In the genomic region with DNA sequence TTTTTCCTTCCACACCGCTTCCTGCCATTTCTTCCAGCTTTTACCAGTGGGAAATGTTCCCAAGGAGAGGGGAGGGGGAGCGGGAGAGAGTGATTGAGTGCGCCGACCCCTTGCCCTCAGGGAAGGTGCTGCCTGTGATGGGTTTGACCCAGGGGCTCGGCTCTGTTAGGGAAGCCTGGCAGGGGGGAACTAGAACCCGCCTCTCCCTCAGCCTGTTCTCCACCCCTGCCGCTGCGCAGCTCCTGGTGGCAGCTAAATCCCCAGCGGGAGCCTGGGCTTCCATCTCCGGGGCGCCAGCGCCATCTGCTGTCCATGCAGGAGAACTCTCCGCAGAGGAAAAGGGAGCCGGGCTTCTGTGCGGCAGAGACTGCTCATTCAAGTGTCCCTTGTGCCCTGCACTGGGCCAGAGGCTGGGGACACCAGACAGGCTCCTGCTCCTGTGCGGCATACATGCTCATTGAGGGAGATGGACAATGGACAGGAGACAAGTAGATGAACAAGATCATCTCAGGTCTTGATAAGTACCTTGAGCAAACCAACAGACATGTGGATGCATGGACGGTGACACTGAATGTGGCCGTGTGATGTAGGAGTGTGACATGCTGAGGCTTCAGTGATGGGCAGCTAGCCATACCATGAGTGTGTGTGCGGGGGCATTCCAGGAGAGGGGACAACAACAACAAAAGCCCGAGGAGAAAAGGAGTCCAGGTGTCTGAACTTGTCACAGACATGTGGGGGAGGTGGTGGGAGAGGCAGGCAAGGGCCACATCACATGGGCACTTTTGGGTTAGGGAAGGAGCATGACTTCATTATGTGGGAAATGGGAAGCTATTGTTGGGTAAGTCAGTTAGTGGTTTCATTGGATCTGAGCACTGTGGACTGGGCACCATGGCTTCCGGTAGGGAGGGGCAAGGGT, we compare ENCODE assay signal across 8 cellular contexts. TPM values are rescaled to one million over a fixed set of nuclear protein-coding genes. Genes with fewer than 3 reads are reported as not detected.
DNase-seq lines count a peak whose midpoint lies in the region; ATAC-seq and TF ChIP-seq lines count a peak whose summit lies in the region.

No MANE protein-coding gene starts in this region.

- H3K4me3 ChIP-seq in BJ (ENCODE audit: low read depth, low read length), result peak overlapping the region; percentile 11; the same call in 1 of the 2 replicates

- DNase-seq in BJ (ENCODE audit: low read depth), result no peak
- peak; percentile 93 for DNase-seq in NCI-H510A treated with DMSO at 0.1 percent for 48 hours (lab: John Stamatoyannopoulos, UW)
- peak; percentile 93 for DNase-seq in activated CD4-positive, alpha-beta T cell treated with anti-CD3 and anti-CD28 coated beads for 36 hours
- peak; percentile 90 for DNase-seq in cerebellum (ENCODE audit: low spot score)
- peak; percentile 94 for DNase-seq in left kidney (ENCODE audit: low read depth, low spot score)
- DNase-seq in stimulated activated CD4-positive, alpha-beta T cell treated with anti-CD3 and anti-CD28 coated beads, Interleukin-4, amount 100 ng/mL, for 1 hour, result peak; percentile 89

- H3K4me1 Mint-ChIP-seq in activated CD4-positive, alpha-beta T cell treated with anti-CD3 and anti-CD28 coated beads for 36 hours, result no peaks in the 10 kb centered on the region

- no peak overlapping the region for H3K27ac Mint-ChIP-seq in activated CD4-positive, alpha-beta T cell treated with anti-CD3 and anti-CD28 coated beads for 36 hours

- ATAC-seq in GM19043 (IDR thresholded peaks at IDR 0.05; ENCODE audit: low read depth, unreplicated experiment) (peak; percentile 97), HG03342 (IDR thresholded peaks at IDR 0.05; ENCODE audit: unreplicated experiment) (peak; percentile 88)
- ATAC-seq in activated CD4-positive, alpha-beta T cell treated with anti-CD3 and anti-CD28 coated beads for 36 hours, result peak; percentile 97

- TF ChIP-seq CTCF in BJ (IDR thresholded peaks at IDR 0.05; ENCODE audit: insufficient read depth, low read depth, low read length), result peak; percentile 96

- POLR2A ChIA-PET in BJ (lab: Charles Lee), result interaction anchor here (1.0 kb wide), 1 partner anchor 131 kb away, joined by 3 read pairs; no protein-coding TSS in a partner anchor
- POLR2A ChIA-PET in activated CD4-positive, alpha-beta T cell treated with anti-CD3 and anti-CD28 coated beads for 36 hours (lab: Charles Lee), result interaction anchor here (1.0 kb wide), 1 partner anchor 21 kb away, joined by 4 read pairs; no protein-coding TSS in a partner anchor

- no peak overlapping the region for H3K4me3 Mint-ChIP-seq in activated CD4-positive, alpha-beta T cell treated with anti-CD3 and anti-CD28 coated beads for 36 hours

- CTCF ChIA-PET in BJ (lab: Yijun Ruan, JAX), result interaction anchor here (0.6 to 42.0 kb wide), 59 partner anchors 2 to 500 kb away, joined by 3 to 872 read pairs (median 4); partner anchors contain the start of genes ASIC4, CHPF, DNAJB2 and DNPEP
- CTCF ChIA-PET in activated CD4-positive, alpha-beta T cell treated with anti-CD3 and anti-CD28 coated beads for 36 hours (lab: Charles Lee), result interaction anchor here (0.6 to 8.0 kb wide), 47 partner anchors 8 to 366 kb away, joined by 3 to 128 read pairs (median 4); partner anchors contain the start of genes ASIC4, CHPF, GMPPA and STK11IP

- intact Hi-C loops in activated CD4-positive, alpha-beta T cell treated with anti-CD3 and anti-CD28 coated beads for 36 hours (cut with DNase I, micrococcal nuclease), result loop anchor here (1.0 to 5.0 kb wide), 5 partner anchors 35 to 127 kb away; no protein-coding TSS in a partner anchor

- H3K9me3 Mint-ChIP-seq in activated CD4-positive, alpha-beta T cell treated with anti-CD3 and anti-CD28 coated beads for 36 hours (ENCODE audit: low read depth), result no peaks in the 10 kb centered on the region

- no peaks in the 10 kb centered on the region for H3K36me3 ChIP-seq in BJ (ENCODE audit: control insufficient read depth, insufficient read depth, low read length)

- no peaks in the 10 kb centered on the region for H3K36me3 Mint-ChIP-seq in activated CD4-positive, alpha-beta T cell treated with anti-CD3 and anti-CD28 coated beads for 36 hours (ENCODE audit: low read depth)

- peaks cover 49% of the 10 kb centered on the region for H3K27me3 Mint-ChIP-seq in activated CD4-positive, alpha-beta T cell treated with anti-CD3 and anti-CD28 coated beads for 36 hours

- peaks cover 13% of the 10 kb centered on the region for H3K27me3 ChIP-seq in BJ (ENCODE audit: control insufficient read depth, insufficient read depth, low read length)

RNA-seq across cellular contexts. Expression of gene CHPF, which starts 13.3 kb away (rescaled TPM):
- 65.0 and 119 TPM in 2 replicates for polyA plus RNA-seq in BJ (2011; rRNA removed)
- polyA minus RNA-seq in BJ (2011; rRNA and poly(A)+ RNA removed), result 19.2 and 21.0 TPM in 2 replicates
- total RNA-seq in activated CD4-positive, alpha-beta T cell treated with anti-CD3 and anti-CD28 coated beads for 36 hours, result 10 to 100 TPM; 14.1 to 17.1 TPM
- 21.4 TPM for total RNA-seq in cerebellum

RNA-seq across cellular contexts. Expression of gene TMEM198, which starts 13.5 kb away (rescaled TPM):
- polyA plus RNA-seq in BJ (2011; rRNA removed), result 2.5 and 4.0 TPM in 2 replicates
- 1.2 and 1.9 TPM in 2 replicates for polyA minus RNA-seq in BJ (2011; rRNA and poly(A)+ RNA removed)
- total RNA-seq in activated CD4-positive, alpha-beta T cell treated with anti-CD3 and anti-CD28 coated beads for 36 hours, result 1 to 10 TPM; 2.4 to 2.7 TPM
- total RNA-seq in cerebellum, result 13.0 TPM

RNA-seq across cellular contexts. Expression of gene ASIC4, which starts 16.0 kb away (rescaled TPM):
- polyA plus RNA-seq in BJ (2011; rRNA removed), result 0.04 and 0.09 TPM in 2 replicates
- polyA minus RNA-seq in BJ (2011; rRNA and poly(A)+ RNA removed), result 0.09 TPM in 1 of 2 replicates, not detected in the other
- not detected for total RNA-seq in activated CD4-positive, alpha-beta T cell treated with anti-CD3 and anti-CD28 coated beads for 36 hours
- 1.7 TPM for total RNA-seq in cerebellum

RNA-seq across cellular contexts. Expression of gene GMPPA, which starts 31.6 kb away (rescaled TPM):
- 123 and 171 TPM in 2 replicates for polyA plus RNA-seq in BJ (2011; rRNA removed)
- polyA minus RNA-seq in BJ (2011; rRNA and poly(A)+ RNA removed), result 83.3 and 128 TPM in 2 replicates
- 10 to 100 TPM; 35.2 to 35.5 TPM for total RNA-seq in activated CD4-positive, alpha-beta T cell treated with anti-CD3 and anti-CD28 coated beads for 36 hours
- 6.8 TPM for total RNA-seq in cerebellum

RNA-seq across cellular contexts. Expression of gene OBSL1, which starts 41.0 kb away (rescaled TPM):
- 47.2 and 75.9 TPM in 2 replicates for polyA plus RNA-seq in BJ (2011; rRNA removed)
- polyA minus RNA-seq in BJ (2011; rRNA and poly(A)+ RNA removed), result 60.4 and 78.7 TPM in 2 replicates
- total RNA-seq in activated CD4-positive, alpha-beta T cell treated with anti-CD3 and anti-CD28 coated beads for 36 hours, result 1 to 10 TPM; 1.0 to 1.9 TPM
- total RNA-seq in cerebellum, result 43.1 TPM
